8 cellular contexts compared by ENCODE assay signal in genomic region chr10:71748671-71749191, GRCh38.
DNase-seq lines count a peak whose midpoint lies in the region; ATAC-seq and TF ChIP-seq lines count a peak whose summit lies in the region.

No MANE protein-coding gene starts in this region.

- H3K4me3 ChIP-seq in parathyroid adenoma (ENCODE audit: low read depth, low read length) = no peak overlapping the region

- DNase-seq in GM10266 (ENCODE audit: extremely low spot score) (peak; percentile 64), NCI-H128 (lab: John Stamatoyannopoulos, UW; ENCODE audit: unreplicated experiment) (no peak), HK-2 (ENCODE audit: unreplicated experiment) (no peak), SHP77 (lab: John Stamatoyannopoulos, UW) (no peak)
- DNase-seq in activated CD4-positive, CD25-positive, alpha-beta regulatory T cell treated with anti-CD3 and anti-CD28 coated beads, Interleukin-2, amount 50 U/mL, for 72 hours = peak; percentile 69
- peak; percentile 60 for DNase-seq in effector CD8-positive, alpha-beta T cell (lab: John Stamatoyannopoulos, UW)

- H3K27ac ChIP-seq in parathyroid adenoma = peak overlapping the region; percentile 45

- no peaks in the 10 kb centered on the region for H3K79me2 ChIP-seq in parathyroid adenoma

- no peaks in the 10 kb centered on the region for H3K9me3 ChIP-seq in parathyroid adenoma (ENCODE audit: control insufficient read depth, low read length)

- no peaks in the 10 kb centered on the region for H3K4me1 ChIP-seq in parathyroid adenoma

- no peak overlapping the region for H3K9ac ChIP-seq in parathyroid adenoma

- no peak overlapping the region for H2AFZ ChIP-seq in parathyroid adenoma

- H3K27me3 ChIP-seq in parathyroid adenoma (ENCODE audit: control insufficient read depth, insufficient read depth, low read length) = no peaks in the 10 kb centered on the region

- H3K4me2 ChIP-seq in parathyroid adenoma (ENCODE audit: low read length) = no peak overlapping the region

- no peaks in the 10 kb centered on the region for H3K36me3 ChIP-seq in parathyroid adenoma (ENCODE audit: control insufficient read depth, insufficient read depth, low read length)

- peak; percentile 11 for TF ChIP-seq CTCF in GM10266 (IDR thresholded peaks at IDR 0.05; ENCODE audit: control insufficient read depth, insufficient read depth, low read depth, missing control alignments)
- TF ChIP-seq CTCF in parathyroid adenoma (IDR thresholded peaks at IDR 0.05) = no peak

- peak; percentile 61 for ATAC-seq in HG03066 (IDR thresholded peaks at IDR 0.05; ENCODE audit: low read depth, unreplicated experiment)

Comparison
In these comparisons a context has a peak if more than half of its experiments do, and no peak if none do; other contexts are left out.
1. DNase-seq: peak in GM10266 (single experiment), activated CD4-positive, CD25-positive, alpha-beta regulatory T cell treated with anti-CD3 and anti-CD28 coated beads, Interleukin-2, amount 50 U/mL, for 72 hours (single experiment) and effector CD8-positive, alpha-beta T cell (single experiment); none in NCI-H128 (single experiment), HK-2 (single experiment) and SHP77 (0 of 2).